Comparison of ENCODE assay signal across 13 cellular contexts in the genomic region with DNA sequence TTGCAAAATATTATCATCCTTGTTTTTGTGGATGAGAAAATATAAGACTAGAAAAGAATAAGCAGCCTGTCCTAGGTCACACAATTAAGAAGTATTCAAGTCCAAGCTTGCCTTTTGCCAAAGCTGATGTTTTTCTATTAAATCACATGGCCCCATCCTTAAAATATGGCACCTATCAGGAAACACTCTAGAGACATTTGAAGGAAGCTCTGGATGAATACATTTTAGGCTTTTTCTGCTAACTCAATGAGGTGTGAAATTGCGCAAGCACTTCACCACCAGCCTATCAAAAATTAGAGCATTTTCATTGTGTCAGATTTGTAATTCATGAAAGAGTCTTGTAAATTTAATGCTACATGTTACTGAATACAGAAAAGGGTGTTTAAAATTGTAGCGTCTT.
"Had no signal": no experiment of that assay in that cellular context is flagged by ENCODE, and none has a peak within 500 bp of the region (broad histone marks: within the 10 kb centered on the region; RNA-seq: fewer than 3 reads in every experiment).

No MANE protein-coding gene starts in this region.

- H3K27me3 ChIP-seq: foreskin keratinocyte, sigmoid colon, stomach, testis, upper lobe of right lung had no signal

- H3K36me3 ChIP-seq: prostate gland, sigmoid colon, stomach, upper lobe of right lung had no signal

- H3K9me3 ChIP-seq: prostate gland, sigmoid colon, stomach, testis, upper lobe of right lung had no signal

- H3K27ac ChIP-seq: foreskin keratinocyte, prostate gland, sigmoid colon, stomach, testis, upper lobe of right lung had no signal

- H3K4me3 ChIP-seq: prostate gland, sigmoid colon, stomach, testis, upper lobe of right lung had no signal

- DNase-seq: activated CD4-positive, alpha-beta T cell treated with anti-CD3 and anti-CD28 coated beads, Interleukin-2, amount 10 ng/mL, durations not matched to agents 7 days and 5 days; anterior cingulate cortex; effector memory CD8-positive, alpha-beta T cell; foreskin keratinocyte; glutamatergic neuron; hypothalamus; nephron progenitor cell; sigmoid colon; stimulated activated CD4-positive, alpha-beta T cell treated with anti-CD3 and anti-CD28 coated beads, Interleukin-1b, Interleukin-23, amount 100 ng/mL, for 48 hours; stomach; testis; upper lobe of right lung had no signal
